19 cellular contexts compared by ENCODE assay signal in the genomic region with DNA sequence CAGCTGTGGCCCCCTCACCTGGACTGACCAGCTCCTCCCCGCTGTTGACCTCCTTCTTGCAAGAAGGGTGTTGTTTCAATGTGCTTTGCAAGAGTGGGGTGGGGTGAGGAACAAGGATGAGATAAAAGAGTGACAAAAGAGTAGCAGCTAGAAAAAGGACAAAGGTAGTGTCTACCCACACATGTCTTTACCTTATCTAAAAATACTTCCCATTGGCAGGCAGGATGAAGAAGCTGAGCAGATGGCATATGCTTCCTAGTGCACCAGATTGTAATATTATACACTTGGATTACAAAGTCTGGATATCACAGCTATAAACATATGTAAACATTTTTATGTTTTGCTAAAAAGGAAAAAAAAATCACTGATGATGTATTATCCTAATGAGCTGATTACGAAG. TPM values are rescaled to one million over a fixed set of nuclear protein-coding genes. Genes with fewer than 3 reads are reported as not detected.
A peak's percentile ranks its signal among the peaks of the same experiment; 100 is the strongest.
DNase-seq lines count a peak whose midpoint lies in the region; ATAC-seq, FAIRE-seq and TF ChIP-seq lines count a peak whose summit lies in the region.
"Had no signal": no experiment of that assay in that cellular context is flagged by ENCODE, and none has a peak within 500 bp of the region (broad histone marks: within the 10 kb centered on the region; RNA-seq: fewer than 3 reads in every experiment).

No MANE protein-coding gene starts in this region.

- no peaks in the 10 kb centered on the region for H3K36me3 ChIP-seq in small intestine (ENCODE audit: control insufficient read depth in 2 of 2, insufficient read depth in 2 of 2, low read length in 2 of 2)
- no peaks in the 10 kb centered on the region for H3K36me3 ChIP-seq in kidney (ENCODE audit: control insufficient read depth in 1 of 2, insufficient read depth in 2 of 2, low read length in 2 of 2)
- H3K36me3 ChIP-seq: SJSA1 had no signal

- no peak overlapping the region for H3K27ac Mint-ChIP-seq in activated CD4-positive, alpha-beta memory T cell treated with anti-CD3 and anti-CD28 coated beads for 36 hours
- H3K27ac Mint-ChIP-seq: HFFc6; T-helper 1 cell treated with Interleukin-12 subunit alpha and Interleukin-12 subunit beta and Interleukin-4 antibody, amounts not matched to agents 30 μg/mL and 1 μg/mL, for 36 hours had no signal

- peaks cover 4 to 7% of the 10 kb centered on the region in 2 donors for H3K4me1 ChIP-seq in small intestine (ENCODE audit: control insufficient read depth in 2 of 2, insufficient read depth in 1 of 2, low read depth in 1 of 2, low read length in 1 of 2)
- peaks cover 0 to 3% of the 10 kb centered on the region in 2 donors for H3K4me1 ChIP-seq in kidney (ENCODE audit: control insufficient read depth in 1 of 2, insufficient read depth in 1 of 2, low read depth in 1 of 2, low read length in 2 of 2)
- H3K4me1 ChIP-seq: SJSA1 had no signal

- DNase-seq in NCI-H1092 treated with DMSO at 0.1 percent for 48 hours (lab: John Stamatoyannopoulos, UW): peak; percentile 45
- DNase-seq in NCI-H1092 (lab: John Stamatoyannopoulos, UW): no peak
- peak; percentile 39 for DNase-seq in NCI-H524 treated with DMSO at 0.1 percent for 48 hours (lab: John Stamatoyannopoulos, UW)
- no peak for DNase-seq in left colon
- DNase-seq in small intestine: peak; percentile 49
- no peak for DNase-seq in activated CD4-positive, alpha-beta memory T cell treated with anti-CD3 and anti-CD28 coated beads for 36 hours
- no peak for DNase-seq in kidney
- no peak for DNase-seq in NCI-H2196 treated with DMSO at 0.1 percent for 48 hours (lab: John Stamatoyannopoulos, UW; ENCODE audit: unreplicated experiment)
- DNase-seq: AML-193, DND-41, HFFc6, NCI-H187 treated with DMSO at 0.1 percent for 48 hours had no signal

- peak overlapping the region; percentile 28 to 33 for H3K27ac ChIP-seq in small intestine (ENCODE audit: low read depth in 1 of 2, low read length in 1 of 2)
- peak overlapping the region in 1 of 2 donors; percentile 19 for H3K27ac ChIP-seq in kidney (ENCODE audit: low read depth in 2 of 2, low read length in 2 of 2)
- H3K27ac ChIP-seq: 22Rv1, C4-2B, SJSA1 had no signal

- POLR2A ChIA-PET in activated CD4-positive, alpha-beta memory T cell treated with anti-CD3 and anti-CD28 coated beads for 36 hours (lab: Charles Lee): no interaction called here

- CTCF ChIA-PET in activated CD4-positive, alpha-beta memory T cell treated with anti-CD3 and anti-CD28 coated beads for 36 hours (lab: Charles Lee): interaction anchor here (1.0 to 1.3 kb wide), 3 partner anchors 9 to 40 kb away, joined by 3 read pairs; no protein-coding TSS in a partner anchor

- ATAC-seq in left colon: peak; percentile 67
- ATAC-seq: Panc1 had no signal

- TF ChIP-seq CTCF in kidney (IDR thresholded peaks at IDR 0.05; ENCODE audit: borderline replicate concordance, extremely low read depth, insufficient read depth): no peak

- H3K4me3 ChIP-seq in small intestine (ENCODE audit: low read depth in 1 of 2, low read length in 2 of 2): no peak overlapping the region
- no peak overlapping the region for H3K4me3 ChIP-seq in kidney (ENCODE audit: low read length in 2 of 2)
- H3K4me3 ChIP-seq: SJSA1 had no signal

- H3K9me3 ChIP-seq in small intestine (ENCODE audit: control insufficient read depth, low read depth) (no peaks in the 10 kb centered on the region), kidney (ENCODE audit: control insufficient read depth in 1 of 2, low read length in 2 of 2) (no peaks in the 10 kb centered on the region)
- H3K9me3 ChIP-seq: SJSA1 had no signal

- FAIRE-seq in small intestine (lab: Jason Lieb, UNC) (no peak), kidney (lab: Jason Lieb, UNC) (no peak)
- FAIRE-seq: G401.6, H54 had no signal

- H3K27me3 Mint-ChIP-seq in activated CD4-positive, alpha-beta memory T cell treated with anti-CD3 and anti-CD28 coated beads for 36 hours: no peaks in the 10 kb centered on the region

- H3K4me1 Mint-ChIP-seq in activated CD4-positive, alpha-beta memory T cell treated with anti-CD3 and anti-CD28 coated beads for 36 hours (ENCODE audit: low read depth): peaks cover 6% of the 10 kb centered on the region

- no peak overlapping the region for H3K4me3 Mint-ChIP-seq in activated CD4-positive, alpha-beta memory T cell treated with anti-CD3 and anti-CD28 coated beads for 36 hours
- H3K4me3 Mint-ChIP-seq: HFFc6; T-helper 1 cell treated with Interleukin-12 subunit alpha and Interleukin-12 subunit beta and Interleukin-4 antibody, amounts not matched to agents 30 μg/mL and 1 μg/mL, for 36 hours had no signal

- WGBS in small intestine, 3 donors: 33 to 74% (median 46%) methylated on average over 2 of the region's 2 CpGs

- no peaks in the 10 kb centered on the region for H3K9me3 Mint-ChIP-seq in activated CD4-positive, alpha-beta memory T cell treated with anti-CD3 and anti-CD28 coated beads for 36 hours
- H3K9me3 Mint-ChIP-seq: T-helper 1 cell treated with Interleukin-12 subunit alpha and Interleukin-12 subunit beta and Interleukin-4 antibody, amounts not matched to agents 30 μg/mL and 1 μg/mL, for 36 hours had no signal

- H3K36me3 Mint-ChIP-seq in activated CD4-positive, alpha-beta memory T cell treated with anti-CD3 and anti-CD28 coated beads for 36 hours: no peaks in the 10 kb centered on the region

- no peak overlapping the region for H3K9ac ChIP-seq in kidney (ENCODE audit: low read length in 2 of 2)

- intact Hi-C loops in left colon (cut with DNase I, micrococcal nuclease): no loop called here
- intact Hi-C loops in activated CD4-positive, alpha-beta memory T cell treated with anti-CD3 and anti-CD28 coated beads for 36 hours (cut with micrococcal nuclease): no loop called here
- intact Hi-C loops in kidney (cut with DNase I): no loop called here

- H3K27me3 ChIP-seq in small intestine (ENCODE audit: control insufficient read depth in 2 of 2, insufficient read depth in 2 of 2, low read length in 2 of 2): no peaks in the 10 kb centered on the region

RNA-seq across cellular contexts. Expression of a gene that starts 34.5 kb away (rescaled TPM):
- total RNA-seq in left colon (10 to 100 TPM; 30.0 to 32.9 TPM), kidney (22.5 TPM)
- polyA plus RNA-seq in small intestine (100 to 1,000 TPM in 1 of 3 donors, 10 to 100 TPM in 2; 22.3 to 124 (median 61.3) TPM), kidney (ENCODE audit: insufficient read depth, low read depth, low replicate concordance) (7.4 TPM)
- total RNA-seq in activated CD4-positive, alpha-beta memory T cell treated with anti-CD3 and anti-CD28 coated beads for 36 hours: under 1 TPM; 0.53 to 0.69 TPM
- total RNA-seq: HFFc6 had no signal

Comparison
In these comparisons a context has a peak if more than half of its experiments do, and no peak if none do; other contexts are left out.
1. DNase-seq: peak in NCI-H1092 treated with DMSO at 0.1 percent for 48 hours (single experiment), NCI-H524 treated with DMSO at 0.1 percent for 48 hours (single experiment) and small intestine (single experiment); none in NCI-H1092 (single experiment), left colon (0 of 2), activated CD4-positive, alpha-beta memory T cell treated with anti-CD3 and anti-CD28 coated beads for 36 hours (single experiment), kidney (single experiment) and NCI-H2196 treated with DMSO at 0.1 percent for 48 hours (single experiment).
2. RNA of a gene that starts 34.5 kb away (total RNA-seq): 30.0 to 32.9 TPM in left colon and 22.5 TPM in kidney (single experiment); 0.53 to 0.69 TPM in activated CD4-positive, alpha-beta memory T cell treated with anti-CD3 and anti-CD28 coated beads for 36 hours; every median in the first group is over 10 times any median in the second.